13 cellular contexts compared by ENCODE assay signal in the genomic region with DNA sequence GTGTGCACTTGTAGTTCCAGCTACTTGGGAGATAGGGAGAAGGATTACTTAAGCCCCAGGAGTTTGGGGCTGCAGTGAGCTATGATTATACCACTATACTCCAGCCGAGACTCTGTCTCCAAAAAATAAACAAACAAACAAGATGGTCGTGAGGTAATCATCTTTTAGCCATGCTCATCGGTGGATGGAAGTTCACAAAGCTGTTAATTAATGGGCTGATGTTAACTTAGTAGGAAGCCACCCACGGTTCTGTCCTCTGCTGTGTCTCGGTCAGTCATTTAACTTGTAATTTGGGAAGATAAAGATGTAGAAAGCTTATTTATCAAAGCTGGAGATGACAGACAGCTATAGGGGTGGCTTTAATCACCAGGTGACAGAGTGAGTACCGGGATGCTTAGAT.
DNase-seq lines count a peak whose midpoint lies in the region; ATAC-seq and TF ChIP-seq lines count a peak whose summit lies in the region.
"Had no signal": no experiment of that assay in that cellular context is flagged by ENCODE, and none has a peak within 500 bp of the region (broad histone marks: within the 10 kb centered on the region; RNA-seq: fewer than 3 reads in every experiment).

No MANE protein-coding gene starts in this region.

- no peak for ATAC-seq in activated T-cell treated with anti-CD3 and anti-CD28 coated beads, Interleukin-2, amount 50 U/mL, for 4 hours

- peaks cover 53% of the 10 kb centered on the region for H3K79me2 ChIP-seq in OCI-LY7 (ENCODE audit: insufficient read depth, low read depth, low read length)

- no peaks in the 10 kb centered on the region for H3K27me3 Mint-ChIP-seq in activated T-cell treated with anti-CD3 and anti-CD28 coated beads, Interleukin-2, amount 50 U/mL, for 24 hours
- no peaks in the 10 kb centered on the region for H3K27me3 Mint-ChIP-seq in activated T-cell treated with anti-CD3 and anti-CD28 coated beads, Interleukin-2, amount 50 U/mL, for 4 hours (ENCODE audit: low read depth)
- no peaks in the 10 kb centered on the region for H3K27me3 Mint-ChIP-seq in activated naive CD8-positive, alpha-beta T cell
- no peaks in the 10 kb centered on the region for H3K27me3 Mint-ChIP-seq in activated naive CD8-positive, alpha-beta T cell treated with anti-CD3 and anti-CD28 coated beads for 36 hours
- H3K27me3 Mint-ChIP-seq: B cell had no signal

- H3K4me1 ChIP-seq in OCI-LY7 (ENCODE audit: insufficient read depth, low read length, poor library complexity, severe bottlenecking): peaks cover 27% of the 10 kb centered on the region

- TSS peak; percentile 49 for BruUV-seq in OCI-LY7 (replicated peaks; lab: Mats Ljungman, UMichigan)

- no peak overlapping the region for H3K27ac ChIP-seq in OCI-LY7 (ENCODE audit: low read depth, low read length, poor library complexity, severe bottlenecking)
- H3K27ac ChIP-seq: BLaER1 treated with 17β-estradiol and CSF1 and Interleukin-3, amounts not matched to agents 10 nM and 100 nM had no signal

- intact Hi-C loops in OCI-LY7 (cut with micrococcal nuclease; ENCODE audit: unreplicated experiment): no loop called here

- H3K4me1 Mint-ChIP-seq in activated T-cell treated with anti-CD3 and anti-CD28 coated beads, Interleukin-2, amount 50 U/mL, for 24 hours (ENCODE audit: low read depth): peaks cover 41% of the 10 kb centered on the region
- H3K4me1 Mint-ChIP-seq in activated T-cell treated with anti-CD3 and anti-CD28 coated beads, Interleukin-2, amount 50 U/mL, for 4 hours (ENCODE audit: low read depth): peaks cover 32% of the 10 kb centered on the region
- H3K4me1 Mint-ChIP-seq in activated naive CD8-positive, alpha-beta T cell (ENCODE audit: low read depth): peaks cover 38% of the 10 kb centered on the region
- peaks cover 26% of the 10 kb centered on the region for H3K4me1 Mint-ChIP-seq in activated naive CD8-positive, alpha-beta T cell treated with anti-CD3 and anti-CD28 coated beads for 36 hours

- no peak for TF ChIP-seq CTCF in OCI-LY7 (conservative IDR thresholded peaks at IDR 0.05; ENCODE audit: low read length)

- H3K9me3 ChIP-seq in OCI-LY7 (ENCODE audit: low read length): no peaks in the 10 kb centered on the region
- H3K9me3 ChIP-seq: BLaER1 treated with 17β-estradiol and CSF1 and Interleukin-3, amounts not matched to agents 10 nM and 100 nM had no signal

- H3K36me3 Mint-ChIP-seq in activated T-cell treated with anti-CD3 and anti-CD28 coated beads, Interleukin-2, amount 50 U/mL, for 24 hours (ENCODE audit: low read depth): peaks cover 40% of the 10 kb centered on the region
- peaks cover 15% of the 10 kb centered on the region for H3K36me3 Mint-ChIP-seq in activated T-cell treated with anti-CD3 and anti-CD28 coated beads, Interleukin-2, amount 50 U/mL, for 4 hours (ENCODE audit: insufficient read depth)
- H3K36me3 Mint-ChIP-seq in activated naive CD8-positive, alpha-beta T cell: peaks cover 3% of the 10 kb centered on the region
- peaks cover 19% of the 10 kb centered on the region for H3K36me3 Mint-ChIP-seq in activated naive CD8-positive, alpha-beta T cell treated with anti-CD3 and anti-CD28 coated beads for 36 hours

- no peaks in the 10 kb centered on the region for H4K20me1 ChIP-seq in OCI-LY7 (ENCODE audit: insufficient read depth, low read length)

- H3K36me3 ChIP-seq in OCI-LY7 (ENCODE audit: insufficient read depth, low read length): peaks cover 77% of the 10 kb centered on the region

- H2AFZ ChIP-seq in OCI-LY7 (ENCODE audit: low read length): no peak overlapping the region

- no peaks in the 10 kb centered on the region for H3K9me3 Mint-ChIP-seq in activated T-cell treated with anti-CD3 and anti-CD28 coated beads, Interleukin-2, amount 50 U/mL, for 24 hours
- H3K9me3 Mint-ChIP-seq in activated T-cell treated with anti-CD3 and anti-CD28 coated beads, Interleukin-2, amount 50 U/mL, for 4 hours: no peaks in the 10 kb centered on the region
- no peaks in the 10 kb centered on the region for H3K9me3 Mint-ChIP-seq in activated naive CD8-positive, alpha-beta T cell (ENCODE audit: low read depth)
- H3K9me3 Mint-ChIP-seq in activated naive CD8-positive, alpha-beta T cell treated with anti-CD3 and anti-CD28 coated beads for 36 hours: no peaks in the 10 kb centered on the region
- H3K9me3 Mint-ChIP-seq: H9 had no signal

- no peak overlapping the region for H3K4me2 ChIP-seq in OCI-LY7 (ENCODE audit: low read length)
- H3K4me2 ChIP-seq: BLaER1 treated with 17β-estradiol and CSF1 and Interleukin-3, amounts not matched to agents 10 nM and 100 nM had no signal

- peak overlapping the region; percentile 50 for H3K27ac Mint-ChIP-seq in activated T-cell treated with anti-CD3 and anti-CD28 coated beads, Interleukin-2, amount 50 U/mL, for 24 hours
- peak overlapping the region; percentile 35 for H3K27ac Mint-ChIP-seq in activated naive CD8-positive, alpha-beta T cell
- no peak overlapping the region for H3K27ac Mint-ChIP-seq in activated naive CD8-positive, alpha-beta T cell treated with anti-CD3 and anti-CD28 coated beads for 36 hours

- no peak for DNase-seq in activated T-cell treated with anti-CD3 and anti-CD28 coated beads, Interleukin-2, amount 50 U/mL, for 24 hours
- no peak for DNase-seq in activated T-cell treated with anti-CD3 and anti-CD28 coated beads, Interleukin-2, amount 50 U/mL, for 4 hours
- no peak for DNase-seq in activated naive CD8-positive, alpha-beta T cell treated with anti-CD3 and anti-CD28 coated beads for 36 hours
- DNase-seq in OCI-LY7 (ENCODE audit: low spot score): no peak
- no peak for DNase-seq in foreskin melanocyte
- no peak for DNase-seq in RPMI8226
- DNase-seq: DMS153, DMS79, GDM1, H9 had no signal

- POLR2A ChIA-PET in OCI-LY7 (lab: Charles Lee): no interaction called here

- CTCF ChIA-PET in OCI-LY7 (lab: Charles Lee; ENCODE audit: unreplicated experiment): no interaction called here

- H3K4me3 ChIP-seq in OCI-LY7 (ENCODE audit: low read depth, low read length, poor library complexity, severe bottlenecking): no peak overlapping the region
- H3K4me3 ChIP-seq: BLaER1 treated with 17β-estradiol and CSF1 and Interleukin-3, amounts not matched to agents 10 nM and 100 nM had no signal

- H3K9me2 ChIP-seq in OCI-LY7 (ENCODE audit: insufficient read depth, low read length): no peaks in the 10 kb centered on the region

- no peak overlapping the region for H3K4me3 Mint-ChIP-seq in activated T-cell treated with anti-CD3 and anti-CD28 coated beads, Interleukin-2, amount 50 U/mL, for 24 hours
- no peak overlapping the region for H3K4me3 Mint-ChIP-seq in activated T-cell treated with anti-CD3 and anti-CD28 coated beads, Interleukin-2, amount 50 U/mL, for 4 hours
- H3K4me3 Mint-ChIP-seq in activated naive CD8-positive, alpha-beta T cell: no peak overlapping the region
- no peak overlapping the region for H3K4me3 Mint-ChIP-seq in activated naive CD8-positive, alpha-beta T cell treated with anti-CD3 and anti-CD28 coated beads for 36 hours
- H3K4me3 Mint-ChIP-seq: B cell, H9 had no signal
